8 cellular contexts compared by ENCODE assay signal in genomic region chr10:18238875-18239485, GRCh38.
DNase-seq lines count a peak whose midpoint lies in the region; ATAC-seq, FAIRE-seq and TF ChIP-seq lines count a peak whose summit lies in the region.

No MANE protein-coding gene starts in this region.

- DNase-seq in AG08396 (ENCODE audit: low spot score) (peak; percentile 46), RCC 7860 (ENCODE audit: low spot score) (no peak), fibroblast of the aortic adventitia (ENCODE audit: low read depth) (peak; percentile 85), skeletal muscle cell (ENCODE audit: low read depth) (peak; percentile 8)
- no peak for DNase-seq in stimulated activated naive CD4-positive, alpha-beta T cell treated with Interleukin-2 at 50 U/mL for 16 hours (lab: John Stamatoyannopoulos, UW)

- peak; percentile 51 for FAIRE-seq in RCC 7860 (lab: Jason Lieb, UNC)

- TF ChIP-seq CTCF in fibroblast of the aortic adventitia (IDR thresholded peaks at IDR 0.05; ENCODE audit: insufficient read depth, low read length), result peak; percentile 69

- no peak overlapping the region for H3K4me3 ChIP-seq in fibroblast of the aortic adventitia (ENCODE audit: low read depth, low read length)
- no peak overlapping the region for H3K4me3 ChIP-seq in skeletal muscle cell (ENCODE audit: low read depth, low read length)

- ATAC-seq in GM18868 (IDR thresholded peaks at IDR 0.05; ENCODE audit: unreplicated experiment), result peak; percentile 61
- no peak for ATAC-seq in GM19397 (IDR thresholded peaks at IDR 0.05; ENCODE audit: unreplicated experiment)
- ATAC-seq in GM18502 (IDR thresholded peaks at IDR 0.05; ENCODE audit: poor library complexity, unreplicated experiment), result no peak

Comparison
In these comparisons a context has a peak if more than half of its experiments do, and no peak if none do; other contexts are left out.
1. DNase-seq: peak in AG08396 (single experiment), fibroblast of the aortic adventitia (single experiment) and skeletal muscle cell (single experiment); none in RCC 7860 (single experiment) and stimulated activated naive CD4-positive, alpha-beta T cell treated with Interleukin-2 at 50 U/mL for 16 hours (single experiment).